ENCODE assay signal across 13 cellular contexts in the genomic region with DNA sequence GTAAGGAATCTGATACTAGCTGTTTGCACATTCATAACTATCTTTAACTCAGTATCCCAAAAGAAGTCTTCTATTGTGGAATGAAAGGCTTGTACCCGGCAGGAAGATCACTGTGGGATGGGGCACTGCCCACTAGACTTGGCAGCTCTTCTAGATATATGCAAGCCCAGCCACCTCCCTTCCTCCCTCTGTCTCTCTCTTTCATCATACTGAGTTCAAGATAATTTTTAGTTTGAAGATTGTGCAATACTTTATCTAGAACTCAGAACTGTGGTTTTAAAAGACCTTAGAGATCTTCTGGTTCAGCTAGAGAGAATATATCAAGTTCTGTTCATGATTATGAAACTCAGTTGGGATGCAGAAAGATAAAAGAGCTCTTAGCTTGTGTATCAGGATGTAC. TPM values are rescaled to one million over a fixed set of nuclear protein-coding genes. Genes with fewer than 3 reads are reported as not detected.
DNase-seq lines count a peak whose midpoint lies in the region; TF ChIP-seq lines count a peak whose summit lies in the region.
"Had no signal": no experiment of that assay in that cellular context is flagged by ENCODE, and none has a peak within 500 bp of the region (broad histone marks: within the 10 kb centered on the region; RNA-seq: fewer than 3 reads in every experiment).

No MANE protein-coding gene starts in this region.

- no peak overlapping the region for H3K27ac ChIP-seq in sigmoid colon
- H3K27ac ChIP-seq: C4-2B had no signal

- no peak for TF ChIP-seq EP300 in sigmoid colon (IDR thresholded peaks at IDR 0.05)

- H3K36me3 ChIP-seq in sigmoid colon: no peaks in the 10 kb centered on the region

- peak overlapping the region; percentile 65 for H3K27ac Mint-ChIP-seq in T-helper 2 cell treated with Interferon-gamma antibody and Interleukin-4, amounts not matched to agents 5 μg/mL and 100 μg/mL, for 36 hours

- no peak for TF ChIP-seq POLR2A in sigmoid colon (IDR thresholded peaks at IDR 0.05)

- peaks cover 20% of the 10 kb centered on the region for H3K36me3 Mint-ChIP-seq in T-helper 2 cell treated with Interferon-gamma antibody and Interleukin-4, amounts not matched to agents 5 μg/mL and 100 μg/mL, for 36 hours (ENCODE audit: low read depth)

- no peak for TF ChIP-seq CTCF in sigmoid colon (IDR thresholded peaks at IDR 0.05)

- H3K4me1 Mint-ChIP-seq in T-helper 2 cell treated with Interferon-gamma antibody and Interleukin-4, amounts not matched to agents 5 μg/mL and 100 μg/mL, for 36 hours (ENCODE audit: low read depth): peaks cover 22% of the 10 kb centered on the region

- peaks cover 0 to 6% (median 0%) of the 10 kb centered on the region in 4 donors for H3K4me1 ChIP-seq in sigmoid colon

- no peaks in the 10 kb centered on the region for H3K27me3 ChIP-seq in sigmoid colon

- H3K9me3 ChIP-seq in sigmoid colon: no peaks in the 10 kb centered on the region

- peak overlapping the region; percentile 32 for H3K4me3 Mint-ChIP-seq in T-helper 2 cell treated with Interferon-gamma antibody and Interleukin-4, amounts not matched to agents 5 μg/mL and 100 μg/mL, for 36 hours

- WGBS in sigmoid colon, 2 donors: 53 to 79% methylated on average over 1 of the region's 1 CpG

- intact Hi-C loops in sigmoid colon (cut with DNase I): no loop called here

- peak; percentile 3 for DNase-seq in stimulated activated CD4-positive, alpha-beta T cell treated with anti-CD3 and anti-CD28 coated beads, Interleukin-4, amount 100 ng/mL, for 24 hours
- DNase-seq in stimulated activated CD4-positive, alpha-beta T cell treated with anti-CD3 and anti-CD28 coated beads, Interleukin-4, amount 100 ng/mL, for 1 hour: no peak
- DNase-seq in T-helper 2 cell treated with Interferon-gamma antibody and Interleukin-4, amounts not matched to agents 5 μg/mL and 100 μg/mL, for 36 hours (ENCODE audit: low spot score): peak; percentile 5
- DNase-seq in fibroblast of gingiva (ENCODE audit: low read depth) (peak; percentile 36), sigmoid colon (no peak), NCI-H187 (lab: John Stamatoyannopoulos, UW) (no peak), NCI-H2196 treated with DMSO at 0.1 percent for 48 hours (lab: John Stamatoyannopoulos, UW; ENCODE audit: unreplicated experiment) (no peak), SW 1271 (lab: John Stamatoyannopoulos, UW) (no peak)
- DNase-seq: activated CD8-positive, alpha-beta memory T cell treated with anti-CD3 and anti-CD28 coated beads for 24 hours; caudate nucleus had no signal

- H3K27me3 Mint-ChIP-seq in T-helper 2 cell treated with Interferon-gamma antibody and Interleukin-4, amounts not matched to agents 5 μg/mL and 100 μg/mL, for 36 hours (ENCODE audit: low read depth): no peaks in the 10 kb centered on the region

- no peak overlapping the region for H3K4me3 ChIP-seq in sigmoid colon

- H3K9me3 Mint-ChIP-seq in T-helper 2 cell treated with Interferon-gamma antibody and Interleukin-4, amounts not matched to agents 5 μg/mL and 100 μg/mL, for 36 hours: no peaks in the 10 kb centered on the region

RNA-seq across cellular contexts. Expression of gene GPR34, which starts 22.5 kb away (rescaled TPM):
- total RNA-seq in sigmoid colon: 10 to 100 TPM in 3 of 4 donors, 1 to 10 TPM in 1; 7.5 to 22.8 (median 10.6) TPM
- 10 to 100 TPM in 2 of 3 donors, 1 to 10 TPM in 1; 4.6 to 27.7 (median 10.2) TPM for polyA plus RNA-seq in sigmoid colon
- total RNA-seq: HT1080 had no signal

RNA-seq across cellular contexts. Expression of gene GPR82, which starts 57.7 kb away (rescaled TPM):
- total RNA-seq in sigmoid colon: 1 to 10 TPM in 1 of 4 donors, under 1 TPM in 2, not detected in 1; 0.16 to 1.4 (median 0.41) TPM
- 1 to 10 TPM in 1 of 3 donors, under 1 TPM in 2; under 0.01 to 2.1 (median 0.57) TPM for polyA plus RNA-seq in sigmoid colon
- total RNA-seq: frontal cortex, HT1080 had no signal

Comparison
In these comparisons a context has a peak if more than half of its experiments do, and no peak if none do; other contexts are left out.
1. DNase-seq: peak in stimulated activated CD4-positive, alpha-beta T cell treated with anti-CD3 and anti-CD28 coated beads, Interleukin-4, amount 100 ng/mL, for 24 hours (single experiment), T-helper 2 cell treated with Interferon-gamma antibody and Interleukin-4, amounts not matched to agents 5 μg/mL and 100 μg/mL, for 36 hours (single experiment) and fibroblast of gingiva (single experiment); none in stimulated activated CD4-positive, alpha-beta T cell treated with anti-CD3 and anti-CD28 coated beads, Interleukin-4, amount 100 ng/mL, for 1 hour (single experiment), sigmoid colon (single experiment), NCI-H187 (0 of 2), NCI-H2196 treated with DMSO at 0.1 percent for 48 hours (single experiment) and SW 1271 (0 of 2).